18 cellular contexts compared by ENCODE assay signal in the genomic region with DNA sequence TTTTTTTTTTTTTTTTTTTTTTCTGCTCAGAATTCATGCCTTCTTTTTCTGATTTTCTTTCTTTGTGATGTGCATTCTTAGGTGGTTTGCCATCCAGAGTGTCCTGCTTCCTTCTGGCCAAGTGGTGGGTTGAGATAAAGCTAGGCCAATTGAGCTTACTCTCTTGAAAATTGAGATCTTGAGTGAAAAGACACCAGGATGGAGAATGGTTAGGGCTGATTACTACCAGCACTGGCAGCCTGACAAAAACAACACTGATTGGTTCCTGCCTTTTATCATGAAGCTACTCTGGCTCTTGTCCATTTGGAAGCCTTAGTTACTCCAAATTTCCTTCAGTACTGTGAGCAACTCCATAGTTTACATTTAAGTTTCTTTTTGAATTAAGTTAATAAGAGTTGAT.
"Had no signal": no experiment of that assay in that cellular context is flagged by ENCODE, and none has a peak within 500 bp of the region (broad histone marks: within the 10 kb centered on the region; RNA-seq: fewer than 3 reads in every experiment).

No MANE protein-coding gene starts in this region.

- ATAC-seq: activated naive CD4-positive, alpha-beta T cell treated with anti-CD3 and anti-CD28 coated beads, Interleukin-2, amount 50 U/mL, for 72 hours; activated T-cell treated with anti-CD3 and anti-CD28 coated beads, Interleukin-2, amount 50 U/mL, for 72 hours; body of pancreas; left lobe of liver had no signal

- H3K4me3 ChIP-seq: adrenal gland, body of pancreas, suprapubic skin, transverse colon, uterus had no signal

- H3K36me3 ChIP-seq: adrenal gland, suprapubic skin, transverse colon, uterus had no signal

- H3K4me1 ChIP-seq: adrenal gland, body of pancreas, suprapubic skin, transverse colon, uterus had no signal

- H3K27me3 ChIP-seq: adrenal gland, body of pancreas, suprapubic skin, transverse colon, uterus had no signal

- H3K27ac ChIP-seq: adrenal gland, body of pancreas, suprapubic skin, transverse colon, uterus had no signal

- H3K9me3 ChIP-seq: adrenal gland, body of pancreas, suprapubic skin, transverse colon, uterus had no signal

- DNase-seq: activated CD4-positive, alpha-beta T cell treated with anti-CD3 and anti-CD28 coated beads, Interleukin-2, amount 50 U/mL, for 4 hours; activated gamma-delta T cell treated with Interleukin-2 at 50 U/mL for 16 hours; activated T-cell treated with anti-CD3 and anti-CD28 coated beads, Interleukin-2, amount 50 U/mL, for 72 hours; adrenal gland; body of pancreas; central memory CD4-positive, alpha-beta T cell; endodermal cell; mammary epithelial cell; nephron progenitor cell; occipital lobe; retina; stimulated activated CD4-positive, alpha-beta T cell treated with anti-CD3 and anti-CD28 coated beads, Interleukin-2, amount 100 ng/mL, for 24 hours; T-helper 2 cell; transverse colon; uterus had no signal
